30 cellular contexts compared by ENCODE assay signal in the genomic region with DNA sequence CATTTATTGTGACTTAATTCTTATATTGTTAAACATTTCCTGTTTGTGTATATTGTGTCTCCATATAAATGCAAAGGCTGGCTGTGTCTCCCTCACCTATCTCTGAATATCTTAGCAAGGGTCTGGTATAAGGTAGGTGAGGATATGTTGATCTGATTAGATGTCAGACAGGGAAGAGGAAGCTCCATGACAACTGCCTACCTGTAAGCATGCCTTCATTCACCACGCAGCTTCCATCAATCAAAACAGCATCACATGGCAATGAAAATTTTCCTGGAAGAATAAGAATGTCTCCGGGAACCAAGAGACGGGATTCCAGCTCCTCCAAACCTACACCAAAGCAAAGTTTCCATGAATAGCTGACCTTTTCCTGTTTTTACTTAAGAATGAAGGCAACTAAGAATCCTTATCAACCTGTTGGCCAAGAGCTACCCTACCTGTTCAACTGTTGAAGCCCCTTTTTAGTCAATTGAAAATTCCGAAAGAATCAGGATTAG. TPM values are rescaled to one million over a fixed set of nuclear protein-coding genes. Genes with fewer than 3 reads are reported as not detected.
"Had no signal": no experiment of that assay in that cellular context is flagged by ENCODE, and none has a peak within 500 bp of the region (broad histone marks: within the 10 kb centered on the region; RNA-seq: fewer than 3 reads in every experiment).

No MANE protein-coding gene starts in this region.

- H3K9me3 Mint-ChIP-seq: stimulated activated naive B cell treated with anti-CD40 and anti-IgM and Interleukin-4, amounts not matched to agents 10 μg/mL and 1 μg/mL and 100 μg/mL, for 72 hours; stimulated activated naive CD8-positive, alpha-beta T cell treated with anti-CD3 and anti-CD28 coated beads, Interleukin-15, amount 100 ng/mL, for 72 hours; stimulated activated naive CD8-positive, alpha-beta T cell treated with anti-CD3 and anti-CD28 coated beads, Interleukin-15, Interleukin-2, amounts not matched to agents 100 ng/mL and 50 ng/mL, for 24 hours; type B pancreatic cell had no signal

- ATAC-seq: stimulated activated effector memory CD8-positive, alpha-beta T cell treated with anti-CD3 and anti-CD28 coated beads, Interleukin-12 subunit alpha, Interleukin-12 subunit beta, amount 100 ng/mL, for 72 hours; stimulated activated memory B cell treated with anti-CD40 and anti-IgM and Interleukin-4, amounts not matched to agents 10 μg/mL and 1 μg/mL and 100 μg/mL, for 72 hours; stimulated activated naive B cell treated with anti-CD40 and anti-IgM and Interleukin-4, amounts not matched to agents 10 μg/mL and 1 μg/mL and 100 μg/mL, for 72 hours; stimulated activated naive CD8-positive, alpha-beta T cell treated with anti-CD3 and anti-CD28 coated beads, Interleukin-15, amount 100 ng/mL, for 72 hours; stimulated activated naive CD8-positive, alpha-beta T cell treated with anti-CD3 and anti-CD28 coated beads, Interleukin-15, Interleukin-2, amounts not matched to agents 100 U/mL and 50 U/mL, for 24 hours; upper lobe of right lung had no signal

- H3K36me3 Mint-ChIP-seq: stimulated activated effector memory CD8-positive, alpha-beta T cell treated with anti-CD3 and anti-CD28 coated beads, Interleukin-12 subunit alpha, Interleukin-12 subunit beta, amount 100 ng/mL, for 72 hours; stimulated activated memory B cell treated with anti-CD40 and anti-IgM and Interleukin-4, amounts not matched to agents 10 μg/mL and 1 μg/mL and 100 μg/mL, for 72 hours; stimulated activated naive B cell treated with anti-CD40 and anti-IgM and Interleukin-4, amounts not matched to agents 10 μg/mL and 1 μg/mL and 100 μg/mL, for 72 hours; type B pancreatic cell had no signal

- H3K27ac Mint-ChIP-seq: stimulated activated effector memory CD8-positive, alpha-beta T cell treated with anti-CD3 and anti-CD28 coated beads, Interleukin-12 subunit alpha, Interleukin-12 subunit beta, amount 100 ng/mL, for 72 hours; stimulated activated memory B cell treated with anti-CD40 and anti-IgM and Interleukin-4, amounts not matched to agents 10 μg/mL and 1 μg/mL and 100 μg/mL, for 72 hours; stimulated activated naive B cell treated with anti-CD40 and anti-IgM and Interleukin-4, amounts not matched to agents 10 μg/mL and 1 μg/mL and 100 μg/mL, for 72 hours; stimulated activated naive CD8-positive, alpha-beta T cell treated with anti-CD3 and anti-CD28 coated beads, Interleukin-15, amount 100 ng/mL, for 72 hours; stimulated activated naive CD8-positive, alpha-beta T cell treated with anti-CD3 and anti-CD28 coated beads, Interleukin-15, Interleukin-2, amounts not matched to agents 100 ng/mL and 50 ng/mL, for 24 hours; type B pancreatic cell had no signal

- H3K4me1 Mint-ChIP-seq: stimulated activated effector memory CD8-positive, alpha-beta T cell treated with anti-CD3 and anti-CD28 coated beads, Interleukin-12 subunit alpha, Interleukin-12 subunit beta, amount 100 ng/mL, for 72 hours; stimulated activated memory B cell treated with anti-CD40 and anti-IgM and Interleukin-4, amounts not matched to agents 10 μg/mL and 1 μg/mL and 100 μg/mL, for 72 hours; stimulated activated naive B cell treated with anti-CD40 and anti-IgM and Interleukin-4, amounts not matched to agents 10 μg/mL and 1 μg/mL and 100 μg/mL, for 72 hours; stimulated activated naive CD8-positive, alpha-beta T cell treated with anti-CD3 and anti-CD28 coated beads, Interleukin-15, amount 100 ng/mL, for 72 hours had no signal

- H3K4me3 ChIP-seq: stomach, suprapubic skin, testis, thoracic aorta, thyroid gland, tibial artery, tibial nerve, transverse colon, upper lobe of left lung, upper lobe of right lung, uterus, vagina had no signal

- H3K27me3 ChIP-seq: stomach, suprapubic skin, testis, thyroid gland, tibial artery, tibial nerve, transverse colon, upper lobe of left lung, uterus, vagina had no signal

- H3K4me1 ChIP-seq: stomach, suprapubic skin, testis, thyroid gland, tibial artery, tibial nerve, transverse colon, upper lobe of left lung, upper lobe of right lung, uterus, vagina had no signal

- H3K27ac ChIP-seq: stomach, suprapubic skin, testis, thoracic aorta, thyroid gland, tibial artery, tibial nerve, transverse colon, upper lobe of left lung, upper lobe of right lung, uterus, vagina had no signal

- H3K4me3 Mint-ChIP-seq: stimulated activated effector memory CD8-positive, alpha-beta T cell treated with anti-CD3 and anti-CD28 coated beads, Interleukin-12 subunit alpha, Interleukin-12 subunit beta, amount 100 ng/mL, for 72 hours; stimulated activated memory B cell treated with anti-CD40 and anti-IgM and Interleukin-4, amounts not matched to agents 10 μg/mL and 1 μg/mL and 100 μg/mL, for 72 hours; stimulated activated naive B cell treated with anti-CD40 and anti-IgM and Interleukin-4, amounts not matched to agents 10 μg/mL and 1 μg/mL and 100 μg/mL, for 72 hours; stimulated activated naive CD8-positive, alpha-beta T cell treated with anti-CD3 and anti-CD28 coated beads, Interleukin-15, amount 100 ng/mL, for 72 hours; stimulated activated naive CD8-positive, alpha-beta T cell treated with anti-CD3 and anti-CD28 coated beads, Interleukin-15, Interleukin-2, amounts not matched to agents 100 ng/mL and 50 ng/mL, for 24 hours; type B pancreatic cell had no signal

- H3K36me3 ChIP-seq: stomach, suprapubic skin, thoracic aorta, thyroid gland, tibial artery, tibial nerve, transverse colon, upper lobe of left lung, upper lobe of right lung, uterus, vagina had no signal

- H3K9me3 ChIP-seq: stomach, suprapubic skin, testis, thoracic aorta, thyroid gland, tibial artery, tibial nerve, transverse colon, upper lobe of left lung, upper lobe of right lung, uterus, vagina had no signal

- DNase-seq: stimulated activated CD4-positive, alpha-beta T cell treated with anti-CD3 and anti-CD28 coated beads, Interleukin-2, amount 100 ng/mL, for 48 hours; stimulated activated CD4-positive, alpha-beta T cell treated with anti-CD3 and anti-CD28 coated beads, Interleukin-4, amount 100 ng/mL, for 1 hour; stimulated activated CD4-positive, alpha-beta T cell treated with anti-CD3 and anti-CD28 coated beads, Interleukin-4, amount 100 ng/mL, for 24 hours; stimulated activated CD4-positive, alpha-beta T cell treated with anti-CD3 and anti-CD28 coated beads, Interleukin-4, amount 100 ng/mL, for 4 hours; stimulated activated CD8-positive, alpha-beta memory T cell treated with anti-CD3 and anti-CD28 coated beads, Interleukin-4, amount 100 ng/mL, for 48 hours; stimulated activated naive B cell treated with anti-CD40 and anti-IgM and Interleukin-4, amounts not matched to agents 10 μg/mL and 1 μg/mL and 100 μg/mL, for 72 hours; stimulated activated naive CD4-positive, alpha-beta T cell; stimulated activated naive CD4-positive, alpha-beta T cell treated with Interleukin-2 at 50 U/mL for 16 hours; stimulated activated naive CD8-positive, alpha-beta T cell treated with anti-CD3 and anti-CD28 coated beads, Interleukin-15, amount 100 ng/mL, for 72 hours; stimulated activated naive CD8-positive, alpha-beta T cell treated with anti-CD3 and anti-CD28 coated beads, Interleukin-15, Interleukin-2, amounts not matched to agents 100 U/mL and 50 U/mL, for 24 hours; stomach; testis; thyroid gland; tibial artery; transverse colon; trophoblast cell; upper lobe of left lung; upper lobe of right lung; uterus had no signal

- H3K27me3 Mint-ChIP-seq: stimulated activated naive B cell treated with anti-CD40 and anti-IgM and Interleukin-4, amounts not matched to agents 10 μg/mL and 1 μg/mL and 100 μg/mL, for 72 hours; stimulated activated naive CD8-positive, alpha-beta T cell treated with anti-CD3 and anti-CD28 coated beads, Interleukin-15, amount 100 ng/mL, for 72 hours; type B pancreatic cell had no signal

RNA-seq across cellular contexts. Expression of a gene that starts 34.8 kb away (rescaled TPM):
- total RNA-seq: subcutaneous adipose tissue, thoracic aorta, transverse colon, ureter, urinary bladder, uterus, vagina had no signal
- polyA plus RNA-seq: urinary bladder had no signal
